In genomic region chr6:153092082-153093013, GRCh38 we compare ENCODE assay signal across 9 cellular contexts. TPM values are rescaled to one million over a fixed set of nuclear protein-coding genes. Genes with fewer than 3 reads are reported as not detected.
DNase-seq lines count a peak whose midpoint lies in the region; ATAC-seq and TF ChIP-seq lines count a peak whose summit lies in the region.
"Had no signal": no experiment of that assay in that cellular context is flagged by ENCODE, and none has a peak within 500 bp of the region (broad histone marks: within the 10 kb centered on the region; RNA-seq: fewer than 3 reads in every experiment).

No MANE protein-coding gene starts in this region.

- no peaks in the 10 kb centered on the region for H3K79me2 ChIP-seq in neural progenitor cell (ENCODE audit: low read depth)

- peaks cover 2% of the 10 kb centered on the region for H3K27me3 Mint-ChIP-seq in neural progenitor cell (ENCODE audit: insufficient read depth, low read depth)

- no peak overlapping the region for H3K4me2 ChIP-seq in neural progenitor cell

- H3K27ac ChIP-seq in substantia nigra (ENCODE audit: low read depth, low read length, poor library complexity, severe bottlenecking) (no peak overlapping the region), neural progenitor cell (no peak overlapping the region)

- H3K4me3 ChIP-seq in fibroblast of villous mesenchyme (ENCODE audit: low read depth, low read length) = peak overlapping the region; percentile 24
- no peak overlapping the region for H3K4me3 ChIP-seq in neural progenitor cell

- no peaks in the 10 kb centered on the region for H3K27me3 ChIP-seq in neural progenitor cell

- no peaks in the 10 kb centered on the region for H3K9me3 Mint-ChIP-seq in neural progenitor cell
- H3K9me3 Mint-ChIP-seq: memory B cell had no signal

- no peaks in the 10 kb centered on the region for H4K20me1 ChIP-seq in neural progenitor cell (ENCODE audit: low read depth)

- H3K36me3 Mint-ChIP-seq in neural progenitor cell = peaks cover 3% of the 10 kb centered on the region
- H3K36me3 Mint-ChIP-seq: memory B cell had no signal

- H3F3A ChIP-seq in neural progenitor cell (ENCODE audit: low read depth) = no peaks in the 10 kb centered on the region

- H3K4me1 ChIP-seq in neural progenitor cell = no peaks in the 10 kb centered on the region

- H3K27ac Mint-ChIP-seq in neural progenitor cell = no peak overlapping the region
- H3K27ac Mint-ChIP-seq: memory B cell had no signal

- H3K9ac ChIP-seq in neural progenitor cell = no peak overlapping the region

- H3K36me3 ChIP-seq in neural progenitor cell = no peaks in the 10 kb centered on the region

- H2AFZ ChIP-seq in neural progenitor cell (replicated peaks) = no peak overlapping the region

- DNase-seq in NCI-H69 (lab: John Stamatoyannopoulos, UW) (peak; percentile 61), fibroblast of villous mesenchyme (ENCODE audit: low read depth) (peak; percentile 95), occipital lobe (lab: John Stamatoyannopoulos, UW) (no peak), substantia nigra (lab: John Stamatoyannopoulos, UW) (no peak), neural progenitor cell (ENCODE audit: low spot score) (no peak)
- DNase-seq in activated CD8-positive, alpha-beta memory T cell treated with anti-CD3 and anti-CD28 coated beads, Interleukin-2, amount 50 U/mL, for 4 hours = no peak

- no peak overlapping the region for H3K4me3 Mint-ChIP-seq in neural progenitor cell
- H3K4me3 Mint-ChIP-seq: memory B cell had no signal

- H3K9me3 ChIP-seq in neural progenitor cell (ENCODE audit: low read depth) = no peaks in the 10 kb centered on the region

- ATAC-seq in GM18519 (IDR thresholded peaks at IDR 0.05; ENCODE audit: low FRiP score, unreplicated experiment) (peak; percentile 92), HG02642 (IDR thresholded peaks at IDR 0.05; ENCODE audit: poor library complexity, unreplicated experiment) (peak; percentile 89)

- TF ChIP-seq CTCF in fibroblast of villous mesenchyme (IDR thresholded peaks at IDR 0.05; ENCODE audit: insufficient read depth, low read depth, low read length) (no peak), neural progenitor cell (IDR thresholded peaks at IDR 0.05) (no peak)

- peaks cover 16% of the 10 kb centered on the region for H3K4me1 Mint-ChIP-seq in neural progenitor cell
- H3K4me1 Mint-ChIP-seq: memory B cell had no signal

RNA-seq across cellular contexts. Expression of gene RGS17, which starts 38.7 kb away (rescaled TPM):
- 1.3 and 2.9 TPM in 2 replicates for total RNA-seq in fibroblast of villous mesenchyme
- total RNA-seq in occipital lobe = 119 TPM
- 4.8 and 8.1 TPM in 2 replicates for total RNA-seq in neural progenitor cell (ENCODE audit: low replicate concordance)

Comparison
In these comparisons a context has a peak if more than half of its experiments do, and no peak if none do; other contexts are left out.
1. DNase-seq: peak in NCI-H69 (single experiment) and fibroblast of villous mesenchyme (single experiment); none in activated CD8-positive, alpha-beta memory T cell treated with anti-CD3 and anti-CD28 coated beads, Interleukin-2, amount 50 U/mL, for 4 hours (single experiment), occipital lobe (single experiment), substantia nigra (0 of 49) and neural progenitor cell (single experiment).
2. RNA of gene RGS17, which starts 38.7 kb away (total RNA-seq): 119 TPM in occipital lobe (single experiment); 4.8 to 8.1 TPM in neural progenitor cell and 1.3 to 2.9 TPM in fibroblast of villous mesenchyme; every median in the first group is over 10 times any median in the second.